ENCODE assay signal across 12 cellular contexts in the genomic region with DNA sequence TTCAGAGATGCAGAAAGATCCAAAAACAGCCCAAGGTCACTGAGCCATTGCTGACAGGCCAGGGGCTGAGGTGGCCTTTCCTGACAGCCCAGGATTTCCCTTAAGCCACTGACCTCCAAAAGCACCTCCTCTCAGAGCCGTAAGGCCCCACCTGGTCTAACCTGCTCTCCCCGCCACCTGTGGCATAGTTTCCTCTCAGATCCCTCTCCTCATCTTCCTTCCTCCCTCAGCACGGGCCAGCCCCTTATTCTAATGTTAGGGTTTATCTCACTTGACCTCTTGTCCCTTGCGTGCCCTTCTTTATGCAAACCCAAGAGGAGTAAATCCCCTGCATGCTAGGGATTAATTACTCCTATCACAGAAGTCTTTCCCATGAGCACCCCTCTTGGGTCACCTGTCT.
DNase-seq lines count a peak whose midpoint lies in the region; ATAC-seq and TF ChIP-seq lines count a peak whose summit lies in the region.
"Had no signal": no experiment of that assay in that cellular context is flagged by ENCODE, and none has a peak within 500 bp of the region (broad histone marks: within the 10 kb centered on the region; RNA-seq: fewer than 3 reads in every experiment).

No MANE protein-coding gene starts in this region.

- peaks cover 19% of the 10 kb centered on the region for H3K27me3 Mint-ChIP-seq in GM23338 (ENCODE audit: insufficient read depth, low read depth, poor library complexity)
- no peaks in the 10 kb centered on the region for H3K27me3 Mint-ChIP-seq in activated CD8-positive, alpha-beta T cell treated with anti-CD3 and anti-CD28 coated beads for 36 hours

- H2AFZ ChIP-seq in GM23338 (no peak overlapping the region), PC-9 (no peak overlapping the region)

- H4K20me1 ChIP-seq in GM23338 (replicated peaks; ENCODE audit: insufficient read depth) (peaks cover 14% of the 10 kb centered on the region), PC-9 (ENCODE audit: insufficient read depth) (0 out of 2 replicates have a peak, but pooled peaks cover 6% of the 10 kb centered on the region)

- H3K4me1 ChIP-seq in GM23338 (ENCODE audit: insufficient read depth) (peaks cover 50% of the 10 kb centered on the region), PC-9 (replicated peaks; ENCODE audit: insufficient read depth) (peaks cover 49% of the 10 kb centered on the region), mucosa of rectum (ENCODE audit: control insufficient read depth in 2 of 2, insufficient read depth in 2 of 2, low read length in 2 of 2) (peaks cover 4 to 6% of the 10 kb centered on the region in 2 donors), psoas muscle (no peaks in the 10 kb centered on the region), esophagus muscularis mucosa (no peaks in the 10 kb centered on the region)

- DNase-seq in GM13976 (ENCODE audit: low spot score) (peak; percentile 38), GM23338 (ENCODE audit: low spot score) (peak; percentile 57), PC-9 (peak; percentile 40 to 60), psoas muscle (no peak), esophagus muscularis mucosa (ENCODE audit: extremely low spot score) (no peak), NCI-H1930 (lab: John Stamatoyannopoulos, UW) (no peak)
- DNase-seq in activated CD8-positive, alpha-beta T cell treated with anti-CD3 and anti-CD28 coated beads for 36 hours = no peak
- DNase-seq: C1 segment of cervical spinal cord; MG63; NCI-H69; stimulated activated naive CD8-positive, alpha-beta T cell treated with anti-CD3 and anti-CD28 coated beads, Interleukin-15, Interleukin-2, amounts not matched to agents 100 U/mL and 50 U/mL, for 24 hours had no signal

- H3K27ac ChIP-seq in GM23338 (ENCODE audit: low read depth) = peak overlapping the region; percentile 86; the same call in 1 of the 2 replicates
- H3K27ac ChIP-seq in PC-9 = peak overlapping the region; percentile 85
- H3K27ac ChIP-seq in mucosa of rectum (ENCODE audit: low read depth in 2 of 2, low read length in 2 of 2) = peak overlapping the region; percentile 95 to 96
- H3K27ac ChIP-seq in psoas muscle = no peak overlapping the region
- H3K27ac ChIP-seq in esophagus muscularis mucosa (replicated peaks in 1 of 4) = no peak overlapping the region

- H3K27me3 ChIP-seq in GM23338 (ENCODE audit: insufficient read depth) = no peaks in the 10 kb centered on the region
- no peaks in the 10 kb centered on the region for H3K27me3 ChIP-seq in PC-9 (ENCODE audit: insufficient read depth, low read depth)
- no peaks in the 10 kb centered on the region for H3K27me3 ChIP-seq in mucosa of rectum (ENCODE audit: control insufficient read depth in 2 of 2, insufficient read depth in 2 of 2, low read length in 2 of 2)
- H3K27me3 ChIP-seq in psoas muscle (ENCODE audit: insufficient read depth in 3 of 3, low read length in 2 of 3) = no peaks in the 10 kb centered on the region
- no peaks in the 10 kb centered on the region for H3K27me3 ChIP-seq in esophagus muscularis mucosa
- H3K27me3 ChIP-seq: MG63 had no signal

- no peak overlapping the region for H3K4me3 Mint-ChIP-seq in GM23338
- no peak overlapping the region for H3K4me3 Mint-ChIP-seq in activated CD8-positive, alpha-beta T cell treated with anti-CD3 and anti-CD28 coated beads for 36 hours

- CTCF ChIA-PET in PC-9 (lab: Charles Lee) = interaction anchor here (0.6 kb wide), 1 partner anchor 11 kb away, joined by 5 read pairs; no protein-coding TSS in a partner anchor
- CTCF ChIA-PET in activated CD8-positive, alpha-beta T cell treated with anti-CD3 and anti-CD28 coated beads for 36 hours (lab: Charles Lee) = no interaction called here

- peaks cover 65% of the 10 kb centered on the region for H3K79me2 ChIP-seq in GM23338 (replicated peaks; ENCODE audit: insufficient read depth)
- peaks cover 83% of the 10 kb centered on the region for H3K79me2 ChIP-seq in PC-9 (ENCODE audit: low read depth)

- H3K36me3 ChIP-seq in GM23338 (ENCODE audit: insufficient read depth) = no peaks in the 10 kb centered on the region
- H3K36me3 ChIP-seq in PC-9 (ENCODE audit: low read depth) = no peaks in the 10 kb centered on the region; the same call in 1 of the 2 replicates
- no peaks in the 10 kb centered on the region for H3K36me3 ChIP-seq in mucosa of rectum (ENCODE audit: control insufficient read depth in 2 of 2, insufficient read depth in 2 of 2, low read length in 2 of 2)
- H3K36me3 ChIP-seq in psoas muscle (ENCODE audit: insufficient read depth in 1 of 2, low read depth in 1 of 2) = no peaks in the 10 kb centered on the region
- H3K36me3 ChIP-seq in esophagus muscularis mucosa = no peaks in the 10 kb centered on the region
- H3K36me3 ChIP-seq: MG63 had no signal

- H3K4me1 Mint-ChIP-seq in GM23338 = peaks cover 38% of the 10 kb centered on the region
- H3K4me1 Mint-ChIP-seq in activated CD8-positive, alpha-beta T cell treated with anti-CD3 and anti-CD28 coated beads for 36 hours (ENCODE audit: low read depth) = peaks cover 25% of the 10 kb centered on the region

- peaks cover 11% of the 10 kb centered on the region; the same call in 1 of the 3 replicates for H3K36me3 Mint-ChIP-seq in GM23338 (ENCODE audit: low read depth)
- no peaks in the 10 kb centered on the region for H3K36me3 Mint-ChIP-seq in activated CD8-positive, alpha-beta T cell treated with anti-CD3 and anti-CD28 coated beads for 36 hours (ENCODE audit: low read depth)

- no peak for TF ChIP-seq EP300 in esophagus muscularis mucosa (IDR thresholded peaks at IDR 0.05)

- H3K9ac ChIP-seq in mucosa of rectum (ENCODE audit: low read depth in 1 of 2, low read length in 2 of 2) = peak overlapping the region; percentile 44 to 88

- no peak for TF ChIP-seq POLR2A in esophagus muscularis mucosa (IDR thresholded peaks at IDR 0.05; ENCODE audit: low read depth)

- H3F3A ChIP-seq in GM23338 (replicated peaks; ENCODE audit: low read depth) (0 out of 2 replicates have a peak, but pooled peaks cover 2% of the 10 kb centered on the region), PC-9 (ENCODE audit: insufficient read depth, low read depth) (peaks cover 53% of the 10 kb centered on the region)

- 81 to 84% (median 81%) methylated on average over 4 of the region's 4 CpGs for WGBS in psoas muscle, 3 donors
- 79% methylated on average over 4 of the region's 4 CpGs for WGBS in esophagus muscularis mucosa

- BruUV-seq in PC-9 (replicated peaks; lab: Mats Ljungman, UMichigan) = no TSS peak

- H3K4me2 ChIP-seq in GM23338 = no peak overlapping the region
- H3K4me2 ChIP-seq in PC-9 = peak overlapping the region; percentile 72

- no peak overlapping the region for H3K4me3 ChIP-seq in GM23338
- H3K4me3 ChIP-seq in PC-9 = no peak overlapping the region
- no peak overlapping the region for H3K4me3 ChIP-seq in mucosa of rectum (ENCODE audit: low read length in 2 of 2)
- no peak overlapping the region for H3K4me3 ChIP-seq in psoas muscle
- H3K4me3 ChIP-seq in esophagus muscularis mucosa = no peak overlapping the region
- H3K4me3 ChIP-seq: MG63 had no signal

- TF ChIP-seq CTCF in GM13976 (IDR thresholded peaks at IDR 0.05; ENCODE audit: borderline replicate concordance, control extremely low read depth, extremely low read depth, insufficient read depth, missing control alignments) (no peak), GM23338 (conservative IDR thresholded peaks at IDR 0.05; ENCODE audit: low read depth in 2 of 2) (no peak), PC-9 (conservative IDR thresholded peaks at IDR 0.05) (no peak), psoas muscle (IDR thresholded peaks at IDR 0.05) (no peak), esophagus muscularis mucosa (IDR thresholded peaks at IDR 0.05) (no peak)
- TF ChIP-seq CTCF in activated CD8-positive, alpha-beta T cell treated with anti-CD3 and anti-CD28 coated beads for 36 hours (IDR thresholded peaks at IDR 0.05) = no peak

- peak; percentile 88 for ATAC-seq in GM23338
- ATAC-seq in activated CD8-positive, alpha-beta T cell treated with anti-CD3 and anti-CD28 coated beads for 36 hours = no peak
- ATAC-seq in psoas muscle = no peak
- ATAC-seq: stimulated activated naive CD8-positive, alpha-beta T cell treated with anti-CD3 and anti-CD28 coated beads, Interleukin-15, Interleukin-2, amounts not matched to agents 100 U/mL and 50 U/mL, for 24 hours had no signal

- no peaks in the 10 kb centered on the region for H3K9me3 ChIP-seq in PC-9 (ENCODE audit: insufficient read depth, low read depth)
- no peaks in the 10 kb centered on the region for H3K9me3 ChIP-seq in mucosa of rectum (ENCODE audit: control insufficient read depth in 2 of 2, low read length in 2 of 2)
- H3K9me3 ChIP-seq in psoas muscle = no peaks in the 10 kb centered on the region
- H3K9me3 ChIP-seq in esophagus muscularis mucosa = no peaks in the 10 kb centered on the region
- H3K9me3 ChIP-seq: MG63 had no signal

- H3K9me2 ChIP-seq in GM23338 (ENCODE audit: insufficient read depth) = no peaks in the 10 kb centered on the region
- H3K9me2 ChIP-seq in PC-9 (ENCODE audit: insufficient read depth) = no peaks in the 10 kb centered on the region

- peak overlapping the region; percentile 24; the same call in 1 of the 2 replicates for H3K27ac Mint-ChIP-seq in GM23338
- H3K27ac Mint-ChIP-seq in activated CD8-positive, alpha-beta T cell treated with anti-CD3 and anti-CD28 coated beads for 36 hours = no peak overlapping the region

- POLR2A ChIA-PET in PC-9 (lab: Charles Lee; ENCODE audit: unreplicated experiment) = no interaction called here
- POLR2A ChIA-PET in activated CD8-positive, alpha-beta T cell treated with anti-CD3 and anti-CD28 coated beads for 36 hours (lab: Charles Lee) = interaction anchor here (1.1 kb wide), 1 partner anchor 48 kb away, joined by 3 read pairs; no protein-coding TSS in a partner anchor

- in situ Hi-C loops in GM13976 (cut with MboI; ENCODE audit: low sequenced_read_pairs, unreplicated experiment) = no loop called here

- intact Hi-C loops in PC-9 (cut with micrococcal nuclease; ENCODE audit: unreplicated experiment) = loop anchor here (10.0 kb wide), 1 partner anchor 48 kb away; no protein-coding TSS in a partner anchor
- intact Hi-C loops in activated CD8-positive, alpha-beta T cell treated with anti-CD3 and anti-CD28 coated beads for 36 hours (cut with micrococcal nuclease) = no loop called here
- intact Hi-C loops in psoas muscle (cut with DNase I) = no loop called here
- intact Hi-C loops in esophagus muscularis mucosa (cut with DNase I) = no loop called here

- no peaks in the 10 kb centered on the region for H3K9me3 Mint-ChIP-seq in GM23338
- no peaks in the 10 kb centered on the region for H3K9me3 Mint-ChIP-seq in activated CD8-positive, alpha-beta T cell treated with anti-CD3 and anti-CD28 coated beads for 36 hours

TF ChIP-seq in GM23338, 12 proteins besides CTCF, POLR2A, EP300 and RAD21 (continues in another document):
- TF ChIP-seq CREB1 (CRISPR knock-in tag; IDR thresholded peaks at IDR 0.05; ENCODE audit: low read depth) (no peak), POLR2AphosphoS5 (IDR thresholded peaks at IDR 0.05; ENCODE audit: low read depth) (no peak)

Comparison
In these comparisons a context has a peak if more than half of its experiments do, and no peak if none do; other contexts are left out.
1. DNase-seq: peak in GM13976 (single experiment), GM23338 (single experiment) and PC-9 (2 of 2); none in activated CD8-positive, alpha-beta T cell treated with anti-CD3 and anti-CD28 coated beads for 36 hours (single experiment), psoas muscle (0 of 2), esophagus muscularis mucosa (single experiment) and NCI-H1930 (0 of 2).
2. H3K27ac ChIP-seq: peak in GM23338 (single experiment), PC-9 (single experiment) and mucosa of rectum (2 of 2); none in psoas muscle (single experiment) and esophagus muscularis mucosa (0 of 4).